2 cellular contexts compared by ENCODE assay signal in the genomic region with DNA sequence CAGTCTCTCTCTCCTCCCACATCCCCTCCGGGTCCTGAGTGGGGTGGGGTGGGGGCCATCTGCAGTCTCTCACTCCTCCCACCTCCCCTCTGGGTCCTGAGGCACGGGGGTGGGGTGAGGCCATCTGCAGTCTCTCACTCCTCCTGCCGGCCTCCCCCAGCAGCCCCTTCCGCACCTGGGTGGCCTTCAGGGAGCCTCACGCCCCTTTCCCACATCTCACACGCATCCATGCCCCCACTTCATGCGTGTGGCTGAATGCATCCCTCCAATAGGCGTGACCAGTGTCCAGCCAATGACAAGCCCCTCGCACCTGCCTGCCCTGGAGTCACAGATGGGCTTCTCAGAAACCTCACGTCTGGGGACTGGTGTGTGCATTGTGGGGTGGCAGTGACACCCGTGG.
TF ChIP-seq lines count a peak whose summit lies in the region.

No MANE protein-coding gene starts in this region.

TF ChIP-seq in GM23338, 12 proteins besides CTCF, POLR2A, EP300 and RAD21:
- TF ChIP-seq, protein P1, sequence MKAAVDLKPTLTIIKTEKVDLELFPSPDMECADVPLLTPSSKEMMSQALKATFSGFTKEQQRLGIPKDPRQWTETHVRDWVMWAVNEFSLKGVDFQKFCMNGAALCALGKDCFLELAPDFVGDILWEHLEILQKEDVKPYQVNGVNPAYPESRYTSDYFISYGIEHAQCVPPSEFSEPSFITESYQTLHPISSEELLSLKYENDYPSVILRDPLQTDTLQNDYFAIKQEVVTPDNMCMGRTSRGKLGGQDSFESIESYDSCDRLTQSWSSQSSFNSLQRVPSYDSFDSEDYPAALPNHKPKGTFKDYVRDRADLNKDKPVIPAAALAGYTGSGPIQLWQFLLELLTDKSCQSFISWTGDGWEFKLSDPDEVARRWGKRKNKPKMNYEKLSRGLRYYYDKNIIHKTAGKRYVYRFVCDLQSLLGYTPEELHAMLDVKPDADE (IDR thresholded peaks at IDR 0.05), result no peak
- TF ChIP-seq CREB1 (CRISPR knock-in tag; IDR thresholded peaks at IDR 0.05; ENCODE audit: low read depth), result no peak
- TF ChIP-seq, protein P2, sequence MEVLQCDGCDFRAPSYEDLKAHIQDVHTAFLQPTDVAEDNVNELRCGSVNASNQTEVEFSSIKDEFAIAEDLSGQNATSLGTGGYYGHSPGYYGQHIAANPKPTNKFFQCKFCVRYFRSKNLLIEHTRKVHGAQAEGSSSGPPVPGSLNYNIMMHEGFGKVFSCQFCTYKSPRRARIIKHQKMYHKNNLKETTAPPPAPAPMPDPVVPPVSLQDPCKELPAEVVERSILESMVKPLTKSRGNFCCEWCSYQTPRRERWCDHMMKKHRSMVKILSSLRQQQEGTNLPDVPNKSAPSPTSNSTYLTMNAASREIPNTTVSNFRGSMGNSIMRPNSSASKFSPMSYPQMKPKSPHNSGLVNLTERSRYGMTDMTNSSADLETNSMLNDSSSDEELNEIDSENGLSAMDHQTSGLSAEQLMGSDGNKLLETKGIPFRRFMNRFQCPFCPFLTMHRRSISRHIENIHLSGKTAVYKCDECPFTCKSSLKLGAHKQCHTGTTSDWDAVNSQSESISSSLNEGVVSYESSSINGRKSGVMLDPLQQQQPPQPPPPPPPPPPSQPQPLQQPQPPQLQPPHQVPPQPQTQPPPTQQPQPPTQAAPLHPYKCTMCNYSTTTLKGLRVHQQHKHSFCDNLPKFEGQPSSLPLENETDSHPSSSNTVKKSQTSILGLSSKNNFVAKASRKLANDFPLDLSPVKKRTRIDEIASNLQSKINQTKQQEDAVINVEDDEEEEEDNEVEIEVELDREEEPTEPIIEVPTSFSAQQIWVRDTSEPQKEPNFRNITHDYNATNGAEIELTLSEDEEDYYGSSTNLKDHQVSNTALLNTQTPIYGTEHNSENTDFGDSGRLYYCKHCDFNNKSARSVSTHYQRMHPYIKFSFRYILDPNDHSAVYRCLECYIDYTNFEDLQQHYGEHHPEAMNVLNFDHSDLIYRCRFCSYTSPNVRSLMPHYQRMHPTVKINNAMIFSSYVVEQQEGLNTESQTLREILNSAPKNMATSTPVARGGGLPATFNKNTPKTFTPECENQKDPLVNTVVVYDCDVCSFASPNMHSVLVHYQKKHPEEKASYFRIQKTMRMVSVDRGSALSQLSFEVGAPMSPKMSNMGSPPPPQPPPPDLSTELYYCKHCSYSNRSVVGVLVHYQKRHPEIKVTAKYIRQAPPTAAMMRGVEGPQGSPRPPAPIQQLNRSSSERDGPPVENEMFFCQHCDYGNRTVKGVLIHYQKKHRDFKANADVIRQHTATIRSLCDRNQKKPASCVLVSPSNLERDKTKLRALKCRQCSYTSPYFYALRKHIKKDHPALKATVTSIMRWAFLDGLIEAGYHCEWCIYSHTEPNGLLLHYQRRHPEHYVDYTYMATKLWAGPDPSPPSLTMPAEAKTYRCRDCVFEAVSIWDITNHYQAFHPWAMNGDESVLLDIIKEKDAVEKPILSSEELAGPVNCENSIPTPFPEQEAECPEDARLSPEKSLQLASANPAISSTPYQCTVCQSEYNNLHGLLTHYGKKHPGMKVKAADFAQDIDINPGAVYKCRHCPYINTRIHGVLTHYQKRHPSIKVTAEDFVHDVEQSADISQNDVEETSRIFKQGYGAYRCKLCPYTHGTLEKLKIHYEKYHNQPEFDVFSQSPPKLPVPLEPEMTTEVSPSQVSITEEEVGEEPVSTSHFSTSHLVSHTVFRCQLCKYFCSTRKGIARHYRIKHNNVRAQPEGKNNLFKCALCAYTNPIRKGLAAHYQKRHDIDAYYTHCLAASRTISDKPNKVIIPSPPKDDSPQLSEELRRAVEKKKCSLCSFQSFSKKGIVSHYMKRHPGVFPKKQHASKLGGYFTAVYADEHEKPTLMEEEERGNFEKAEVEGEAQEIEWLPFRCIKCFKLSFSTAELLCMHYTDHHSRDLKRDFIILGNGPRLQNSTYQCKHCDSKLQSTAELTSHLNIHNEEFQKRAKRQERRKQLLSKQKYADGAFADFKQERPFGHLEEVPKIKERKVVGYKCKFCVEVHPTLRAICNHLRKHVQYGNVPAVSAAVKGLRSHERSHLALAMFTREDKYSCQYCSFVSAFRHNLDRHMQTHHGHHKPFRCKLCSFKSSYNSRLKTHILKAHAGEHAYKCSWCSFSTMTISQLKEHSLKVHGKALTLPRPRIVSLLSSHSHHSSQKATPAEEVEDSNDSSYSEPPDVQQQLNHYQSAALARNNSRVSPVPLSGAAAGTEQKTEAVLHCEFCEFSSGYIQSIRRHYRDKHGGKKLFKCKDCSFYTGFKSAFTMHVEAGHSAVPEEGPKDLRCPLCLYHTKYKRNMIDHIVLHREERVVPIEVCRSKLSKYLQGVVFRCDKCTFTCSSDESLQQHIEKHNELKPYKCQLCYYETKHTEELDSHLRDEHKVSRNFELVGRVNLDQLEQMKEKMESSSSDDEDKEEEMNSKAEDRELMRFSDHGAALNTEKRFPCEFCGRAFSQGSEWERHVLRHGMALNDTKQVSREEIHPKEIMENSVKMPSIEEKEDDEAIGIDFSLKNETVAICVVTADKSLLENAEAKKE (CRISPR knock-in tag; IDR thresholded peaks at IDR 0.05), result no peak
TF ChIP-seq in GM23338: peak in this region for 0.

TF ChIP-seq in K562, 482 proteins besides CTCF, POLR2A, EP300 and RAD21:
- no peak for TF ChIP-seq FOXK1 (CRISPR knock-in tag; IDR thresholded peaks at IDR 0.05; ENCODE audit: borderline replicate concordance)
- no peak for TF ChIP-seq SMARCC2 (IDR thresholded peaks at IDR 0.05; ENCODE audit: low read depth)
- TF ChIP-seq SAFB (IDR thresholded peaks at IDR 0.05; ENCODE audit: borderline replicate concordance, low read depth, low read length), result peak; percentile 24; the same call in 1 of the 2 replicates
- TF ChIP-seq NFE2 (IDR thresholded peaks at IDR 0.05; ENCODE audit: low read depth), result no peak
- no peak for TF ChIP-seq CCNT2 (IDR thresholded peaks at IDR 0.05; ENCODE audit: borderline replicate concordance, extremely low read depth, insufficient read length, low read depth, low read length)
- TF ChIP-seq, protein P3, sequence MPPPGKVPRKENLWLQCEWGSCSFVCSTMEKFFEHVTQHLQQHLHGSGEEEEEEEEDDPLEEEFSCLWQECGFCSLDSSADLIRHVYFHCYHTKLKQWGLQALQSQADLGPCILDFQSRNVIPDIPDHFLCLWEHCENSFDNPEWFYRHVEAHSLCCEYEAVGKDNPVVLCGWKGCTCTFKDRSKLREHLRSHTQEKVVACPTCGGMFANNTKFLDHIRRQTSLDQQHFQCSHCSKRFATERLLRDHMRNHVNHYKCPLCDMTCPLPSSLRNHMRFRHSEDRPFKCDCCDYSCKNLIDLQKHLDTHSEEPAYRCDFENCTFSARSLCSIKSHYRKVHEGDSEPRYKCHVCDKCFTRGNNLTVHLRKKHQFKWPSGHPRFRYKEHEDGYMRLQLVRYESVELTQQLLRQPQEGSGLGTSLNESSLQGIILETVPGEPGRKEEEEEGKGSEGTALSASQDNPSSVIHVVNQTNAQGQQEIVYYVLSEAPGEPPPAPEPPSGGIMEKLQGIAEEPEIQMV (tag; conservative IDR thresholded peaks at IDR 0.05; ENCODE audit: low read depth), result no peak
